Comparison of ENCODE assay signal across 23 cellular contexts in the genomic region with DNA sequence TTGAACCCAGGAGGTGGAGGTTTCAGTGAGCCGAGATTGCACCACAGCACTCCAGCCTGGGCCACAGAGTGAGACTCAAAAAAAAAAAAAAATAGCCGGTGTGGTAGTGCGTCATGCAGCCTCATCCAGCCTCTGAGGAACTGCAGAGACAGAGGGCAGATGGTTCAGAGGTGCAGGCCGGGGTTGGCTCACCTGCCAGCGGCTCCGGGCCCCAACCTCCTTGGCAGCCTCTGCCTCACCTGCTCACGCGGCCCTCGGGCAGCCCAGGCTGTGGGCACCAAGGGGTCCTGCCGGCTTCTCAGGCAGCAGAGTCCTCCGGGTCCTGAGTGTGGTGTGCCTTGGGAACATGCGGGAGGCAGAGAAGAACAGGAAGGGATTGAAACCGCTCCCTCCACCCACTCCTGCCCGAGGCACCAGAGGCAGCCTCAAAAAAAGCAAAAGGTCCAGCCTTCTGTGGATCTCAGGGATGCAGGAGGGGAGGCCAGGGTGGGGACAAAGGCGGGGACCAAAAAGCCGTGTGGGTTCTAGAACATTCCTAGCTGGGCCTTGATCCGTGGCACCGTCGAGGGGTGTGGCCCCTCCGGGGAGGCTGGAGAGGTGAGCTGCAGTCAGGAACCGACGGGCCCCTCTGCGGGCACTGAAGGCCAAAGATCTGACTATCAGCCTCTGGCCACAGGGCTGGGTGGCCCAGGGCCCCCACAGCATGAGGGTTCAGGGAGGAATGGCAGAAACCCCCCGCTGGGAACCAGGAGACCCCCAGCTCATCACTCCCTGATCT. TPM values are rescaled to one million over a fixed set of nuclear protein-coding genes. Genes with fewer than 3 reads are reported as not detected.
DNase-seq lines count a peak whose midpoint lies in the region; ATAC-seq lines count a peak whose summit lies in the region.
"Had no signal": no experiment of that assay in that cellular context is flagged by ENCODE, and none has a peak within 500 bp of the region (broad histone marks: within the 10 kb centered on the region; RNA-seq: fewer than 3 reads in every experiment).

No MANE protein-coding gene starts in this region.

- no peak overlapping the region for H2AFZ ChIP-seq in neuronal stem cell (ENCODE audit: low read length)

- no peak overlapping the region for H4K8ac ChIP-seq in neuronal stem cell (ENCODE audit: low read depth, low read length)

- no CpG with 5 or more reads among the region's 24 CpGs for WGBS in neuronal stem cell (ENCODE audit: extremely low coverage in 2 of 2, insufficient read length in 2 of 2, insufficient replicate concordance in 1 of 2), 2 donors

- H3K9ac ChIP-seq in NT2/D1 (ENCODE audit: insufficient read length, low read depth) (peak overlapping the region; percentile 50), neuronal stem cell (ENCODE audit: low read depth, low read length, poor library complexity) (no peak overlapping the region)

- no peak overlapping the region for H2BK120ac ChIP-seq in neuronal stem cell (ENCODE audit: low read depth, low read length)

- H3K27me3 ChIP-seq in NT2/D1 (ENCODE audit: insufficient read depth, insufficient read length) = no peaks in the 10 kb centered on the region
- no peaks in the 10 kb centered on the region for H3K27me3 ChIP-seq in neuronal stem cell (ENCODE audit: control insufficient read depth in 3 of 3, insufficient read depth in 3 of 3, low read depth in 1 of 3, low read length in 3 of 3)
- H3K27me3 ChIP-seq: testis had no signal

- no peak overlapping the region for H3K4me3 ChIP-seq in NT2/D1 (ENCODE audit: insufficient read length, low read depth)
- H3K4me3 ChIP-seq in neuronal stem cell (ENCODE audit: low read length in 2 of 2) = peak overlapping the region in 1 of 2 donors; percentile 36
- H3K4me3 ChIP-seq: gastrocnemius medialis, left lung, testis had no signal

- H3K18ac ChIP-seq in neuronal stem cell (ENCODE audit: low read length) = no peak overlapping the region

- H3K36me3 ChIP-seq in NT2/D1 (ENCODE audit: insufficient read depth, insufficient read length, low read length) (no peaks in the 10 kb centered on the region), neuronal stem cell (replicated peaks in 1 of 2; ENCODE audit: control insufficient read depth in 2 of 2, insufficient read depth in 2 of 2, low read length in 2 of 2) (no peaks in the 10 kb centered on the region)
- H3K36me3 ChIP-seq: gastrocnemius medialis, left lung had no signal

- H2BK5ac ChIP-seq in neuronal stem cell (ENCODE audit: low read length) = no peak overlapping the region

- no peak for ATAC-seq in GM21447 (IDR thresholded peaks at IDR 0.05; ENCODE audit: unreplicated experiment)
- no peak for ATAC-seq in GM18870 (IDR thresholded peaks at IDR 0.05; ENCODE audit: unreplicated experiment)
- no peak for ATAC-seq in GM18517 (IDR thresholded peaks at IDR 0.05; ENCODE audit: unreplicated experiment)
- ATAC-seq: activated CD8-positive, alpha-beta T cell treated with anti-CD3 and anti-CD28 coated beads, Interleukin-2, amount 10 ng/mL, durations not matched to agents 7 days and 5 days; activated naive CD4-positive, alpha-beta T cell treated with anti-CD3 and anti-CD28 coated beads, Interleukin-2, amount 50 U/mL, for 72 hours; gastrocnemius medialis; left lung; naive thymus-derived CD8-positive, alpha-beta T cell had no signal

- no peak overlapping the region for H3K4ac ChIP-seq in neuronal stem cell (ENCODE audit: low read length)

- H2BK12ac ChIP-seq in neuronal stem cell (ENCODE audit: low read length) = no peak overlapping the region

- H3K14ac ChIP-seq in neuronal stem cell (ENCODE audit: low read length) = no peak overlapping the region

- H3K9me3 ChIP-seq in NT2/D1 (ENCODE audit: insufficient read depth, low read length) (peaks cover 10% of the 10 kb centered on the region; the same call in 1 of the 2 replicates), neuronal stem cell (replicated peaks in 1 of 2; ENCODE audit: control insufficient read depth in 2 of 2, insufficient read depth in 1 of 2, low read depth in 1 of 2, low read length in 2 of 2) (peaks cover 0 to 12% of the 10 kb centered on the region in 2 donors)
- H3K9me3 ChIP-seq: gastrocnemius medialis, testis had no signal

- H4K91ac ChIP-seq in neuronal stem cell (ENCODE audit: low read depth, low read length, poor library complexity) = no peak overlapping the region

- H3K4me2 ChIP-seq in neuronal stem cell (ENCODE audit: insufficient read depth, low read length, poor library complexity, severe bottlenecking) = no peak overlapping the region

- peak; percentile 27 for DNase-seq in D341Med (ENCODE audit: low spot score)
- DNase-seq in NT2/D1 (ENCODE audit: low read depth, low spot score) = no peak
- DNase-seq in epithelial cell of prostate (ENCODE audit: low read depth, low spot score) = no peak
- no peak for DNase-seq in neuronal stem cell (ENCODE audit: low spot score)
- DNase-seq in NCI-H2107 (lab: John Stamatoyannopoulos, UW) = no peak
- DNase-seq: activated CD4-positive, alpha-beta T cell treated with anti-CD3 and anti-CD28 coated beads for 1 hour; activated CD8-positive, alpha-beta T cell treated with anti-CD3 and anti-CD28 coated beads, Interleukin-2, amount 10 ng/mL, durations not matched to agents 7 days and 5 days; effector memory CD4-positive, alpha-beta T cell; gastrocnemius medialis; hypothalamus; immature natural killer cell; naive thymus-derived CD8-positive, alpha-beta T cell; NCI-H1092; NCI-H187 treated with DMSO at 0.1 percent for 48 hours; NCI-H69; occipital lobe; stimulated activated naive CD4-positive, alpha-beta T cell treated with Interleukin-2 at 50 U/mL for 16 hours; testis had no signal

- peak overlapping the region; percentile 25 for H2BK15ac ChIP-seq in neuronal stem cell (ENCODE audit: low read length)

- H3K23ac ChIP-seq in neuronal stem cell (ENCODE audit: low read depth, low read length, poor library complexity) = peak overlapping the region; percentile 3

- H2AK5ac ChIP-seq in neuronal stem cell (ENCODE audit: low read depth, low read length) = peak overlapping the region; percentile 58

- H3K27ac ChIP-seq in epithelial cell of prostate (peak overlapping the region; percentile 75), neuronal stem cell (replicated peaks; ENCODE audit: low read length) (no peak overlapping the region)
- H3K27ac ChIP-seq: gastrocnemius medialis, left lung, testis had no signal

- H3K4me1 ChIP-seq in NT2/D1 (ENCODE audit: insufficient read depth, insufficient read length) (no peaks in the 10 kb centered on the region), neuronal stem cell (ENCODE audit: control insufficient read depth in 2 of 2, insufficient read depth in 1 of 2, low read depth in 1 of 2, low read length in 2 of 2) (no peaks in the 10 kb centered on the region)

- H3K79me1 ChIP-seq in neuronal stem cell (ENCODE audit: low read depth, low read length) = no peaks in the 10 kb centered on the region

RNA-seq across cellular contexts. Expression of a gene that starts 55.4 kb away (rescaled TPM):
- polyA plus RNA-seq in neuronal stem cell (2013, experiment 1 of 2) = 203 TPM
- 185 TPM for polyA plus RNA-seq in neuronal stem cell (2013, experiment 2 of 2)
